Comparison of ENCODE assay signal across 2 cellular contexts in the genomic region with DNA sequence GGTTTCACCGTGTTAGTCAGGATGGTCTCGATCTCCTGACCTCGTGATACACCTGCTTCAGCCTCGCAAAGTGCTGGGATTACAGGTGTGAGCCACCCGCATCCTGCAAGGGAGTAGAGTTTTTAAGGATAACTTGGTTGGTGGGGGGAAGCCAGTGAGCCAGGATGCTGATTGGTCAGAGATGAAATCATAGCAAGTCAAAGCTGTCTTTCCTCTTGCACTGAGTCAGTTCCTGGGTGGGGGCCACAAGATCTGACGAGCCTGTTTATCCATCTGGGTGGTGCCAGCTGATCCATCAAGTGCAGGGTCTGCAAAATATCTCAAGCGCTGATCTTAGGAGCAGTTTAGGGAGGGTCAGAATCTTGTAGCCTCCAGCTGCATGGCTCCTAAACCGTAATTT. TPM values are rescaled to one million over a fixed set of nuclear protein-coding genes. Genes with fewer than 3 reads are reported as not detected.
"Had no signal": no experiment of that assay in that cellular context is flagged by ENCODE, and none has a peak within 500 bp of the region (broad histone marks: within the 10 kb centered on the region; RNA-seq: fewer than 3 reads in every experiment).

No MANE protein-coding gene starts in this region.

RNA-seq across cellular contexts. Expression of gene MMP17, which starts 56.9 kb away (rescaled TPM):
- total RNA-seq: natural killer cell treated with Interleukin-12 subunit alpha and Interleukin-12 subunit beta and Interleukin-15 and Interleukin-18, amount 100 ng/mL, for 72 hours had no signal
- polyA plus RNA-seq: naive thymus-derived CD4-positive, alpha-beta T cell had no signal
